In the genomic region with DNA sequence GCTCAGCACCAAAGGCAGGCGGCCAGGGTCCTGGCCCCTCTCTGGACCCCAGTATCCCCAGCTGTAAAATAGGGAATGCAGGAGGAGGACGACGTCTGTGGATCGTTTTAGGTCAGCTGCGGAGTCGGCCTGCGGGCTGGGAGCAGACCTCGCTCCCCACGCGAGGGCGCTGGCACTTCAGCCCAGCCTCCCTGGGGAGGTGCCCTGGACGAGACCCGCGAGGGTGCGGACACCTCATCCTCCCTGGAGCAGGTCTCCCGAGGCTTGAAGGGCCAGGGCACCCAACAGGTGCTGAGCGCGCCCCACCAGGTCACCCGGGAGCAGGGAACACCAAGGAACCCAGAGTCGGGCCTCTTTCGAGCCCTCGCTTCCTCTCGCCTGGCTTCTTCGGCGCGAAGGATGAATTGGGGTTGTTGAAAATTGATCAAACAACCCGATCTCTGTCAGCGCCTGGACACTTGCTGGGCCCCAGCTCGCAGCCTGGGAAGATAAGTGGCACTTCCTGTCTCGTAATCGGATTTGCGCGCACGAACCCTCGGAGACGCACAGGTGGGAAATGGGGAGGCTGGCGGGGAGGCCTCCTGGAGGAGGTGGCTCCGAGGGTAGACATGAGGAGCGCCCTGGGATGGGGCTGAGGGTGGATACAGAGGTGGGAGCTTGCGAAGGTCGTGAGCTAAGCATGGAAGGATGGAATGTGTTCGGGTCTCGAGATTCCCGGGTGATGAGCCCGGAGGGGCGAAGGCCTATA, we compare ENCODE assay signal across 9 cellular contexts. TPM values are rescaled to one million over a fixed set of nuclear protein-coding genes. Genes with fewer than 3 reads are reported as not detected.
DNase-seq lines count a peak whose midpoint lies in the region; ATAC-seq, FAIRE-seq and TF ChIP-seq lines count a peak whose summit lies in the region.
"Had no signal": no experiment of that assay in that cellular context is flagged by ENCODE, and none has a peak within 500 bp of the region (broad histone marks: within the 10 kb centered on the region; RNA-seq: fewer than 3 reads in every experiment).

No MANE protein-coding gene starts in this region.

- peak; percentile 47 to 57 for DNase-seq in NCI-H2081 (lab: John Stamatoyannopoulos, UW)
- no peak for DNase-seq in NCI-H2081 treated with DMSO at 0.1 percent for 48 hours (lab: John Stamatoyannopoulos, UW)
- DNase-seq in T-helper 1 cell = peak; percentile 33 to 64 (median 59)
- DNase-seq in astrocyte (ENCODE audit: low read depth) = no peak
- DNase-seq in iPS DF 6.9 (ENCODE audit: low read depth, low spot score) = no peak

- H3K9me3 ChIP-seq in astrocyte (ENCODE audit: insufficient read depth, low read depth, low read length) (no peaks in the 10 kb centered on the region), iPS DF 6.9 (ENCODE audit: control insufficient read depth, insufficient read depth, low read length) (no peaks in the 10 kb centered on the region), skeletal muscle satellite cell (replicated peaks; ENCODE audit: low read length) (no peaks in the 10 kb centered on the region)

- whole genome bisulfite sequencing in iPS DF 6.9 (ENCODE audit: insufficient coverage, insufficient read length) = no CpG with 5 or more reads among the region's 46 CpGs

- H3K4me2 ChIP-seq in astrocyte (ENCODE audit: low read length) = peak overlapping the region; percentile 83
- peak overlapping the region; percentile 74 for H3K4me2 ChIP-seq in skeletal muscle satellite cell (ENCODE audit: low read length)

- H3K4me3 ChIP-seq in astrocyte (ENCODE audit: insufficient read depth, low read depth, low read length) = peak overlapping the region; percentile 39
- peak overlapping the region; percentile 77; the same call in 1 of the 2 replicates for H3K4me3 ChIP-seq in iPS DF 6.9 (ENCODE audit: low read length)
- peak overlapping the region; percentile 47 for H3K4me3 ChIP-seq in skeletal muscle satellite cell (ENCODE audit: low read length)

- no peak overlapping the region for H3K27ac ChIP-seq in astrocyte (ENCODE audit: low read depth, low read length)
- H3K27ac ChIP-seq in iPS DF 6.9 (ENCODE audit: low read length) = no peak overlapping the region

- ATAC-seq in HG03354 (IDR thresholded peaks at IDR 0.05; ENCODE audit: poor library complexity, severe bottlenecking, unreplicated experiment) = peak; percentile 29
- no peak for ATAC-seq in HG03097 (IDR thresholded peaks at IDR 0.05; ENCODE audit: low FRiP score, unreplicated experiment)

- H3K36me3 Mint-ChIP-seq in astrocyte (ENCODE audit: low read depth, unreplicated experiment) = no peaks in the 10 kb centered on the region

- TF ChIP-seq CTCF in astrocyte (IDR thresholded peaks at IDR 0.05; ENCODE audit: insufficient read depth, low read depth, low read length) = peak; percentile 15

- peaks cover 13% of the 10 kb centered on the region for H3K4me1 Mint-ChIP-seq in astrocyte (ENCODE audit: low read depth, unreplicated experiment)

- H3K9me3 Mint-ChIP-seq in astrocyte (ENCODE audit: unreplicated experiment) = peaks cover 3% of the 10 kb centered on the region

- no peak for FAIRE-seq in astrocyte (lab: Jason Lieb, UNC)
- FAIRE-seq: G401.6 had no signal

- no peak overlapping the region for H3K27ac Mint-ChIP-seq in astrocyte (ENCODE audit: unreplicated experiment)

- H3K4me1 ChIP-seq in astrocyte (ENCODE audit: insufficient read depth, low read length) (peaks cover 17% of the 10 kb centered on the region), iPS DF 6.9 (ENCODE audit: control insufficient read depth, insufficient read depth, low read length) (peaks cover 9% of the 10 kb centered on the region), skeletal muscle satellite cell (ENCODE audit: control insufficient read depth, insufficient read depth, low read length) (peaks cover 17% of the 10 kb centered on the region)

- H3K9ac ChIP-seq in astrocyte (ENCODE audit: low read length) = no peak overlapping the region
- no peak overlapping the region for H3K9ac ChIP-seq in skeletal muscle satellite cell (ENCODE audit: low read depth, low read length)

- H3K36me3 ChIP-seq in astrocyte (ENCODE audit: insufficient read depth, low read length) = no peaks in the 10 kb centered on the region
- H3K36me3 ChIP-seq in iPS DF 6.9 (ENCODE audit: control insufficient read depth, insufficient read depth, low read length) = no peaks in the 10 kb centered on the region
- no peaks in the 10 kb centered on the region for H3K36me3 ChIP-seq in skeletal muscle satellite cell (ENCODE audit: insufficient read depth, low read length)

- H3K27me3 ChIP-seq in astrocyte (ENCODE audit: insufficient read depth, low read length) = peaks cover 26% of the 10 kb centered on the region
- peaks cover 13% of the 10 kb centered on the region for H3K27me3 ChIP-seq in iPS DF 6.9 (ENCODE audit: control insufficient read depth, insufficient read depth, low read length)
- H3K27me3 ChIP-seq in skeletal muscle satellite cell (ENCODE audit: control insufficient read depth, insufficient read depth, low read length) = peaks cover 76% of the 10 kb centered on the region

- H2AFZ ChIP-seq in astrocyte (ENCODE audit: low read depth, low read length) = peak overlapping the region; percentile 47

- peaks cover 55% of the 10 kb centered on the region for H3K27me3 Mint-ChIP-seq in astrocyte (ENCODE audit: low read depth, unreplicated experiment)

- peak overlapping the region; percentile 82 for H3K4me3 Mint-ChIP-seq in astrocyte (ENCODE audit: unreplicated experiment)

- H4K20me1 ChIP-seq in astrocyte (ENCODE audit: insufficient read depth, low read length) = no peaks in the 10 kb centered on the region

- H3K79me2 ChIP-seq in astrocyte (ENCODE audit: insufficient read depth, low read length) = no peaks in the 10 kb centered on the region

RNA-seq across cellular contexts. Expression of a gene that starts 0.6 kb away (rescaled TPM):
- 0.68 TPM in 1 of 2 replicates, not detected in the other for total RNA-seq in astrocyte
- total RNA-seq in skeletal muscle satellite cell (2012; rRNA removed) = not detected in 2 replicates

Comparison
In these comparisons a context has a peak if more than half of its experiments do, and no peak if none do; other contexts are left out.
1. DNase-seq: peak in NCI-H2081 (2 of 2) and T-helper 1 cell (5 of 5); none in NCI-H2081 treated with DMSO at 0.1 percent for 48 hours (single experiment), astrocyte (single experiment) and iPS DF 6.9 (single experiment).
2. Peak in every context shown above with its lines, with median percentiles within 50 percentile points of each other: H3K4me3 ChIP-seq.